9 cellular contexts compared by ENCODE assay signal in genomic region chr16:66844342-66845079, GRCh38. TPM values are rescaled to one million over a fixed set of nuclear protein-coding genes. Genes with fewer than 3 reads are reported as not detected.
A peak's percentile ranks its signal among the peaks of the same experiment; 100 is the strongest.
DNase-seq lines count a peak whose midpoint lies in the region; ATAC-seq and TF ChIP-seq lines count a peak whose summit lies in the region.
"Had no signal": no experiment of that assay in that cellular context is flagged by ENCODE, and none has a peak within 500 bp of the region (broad histone marks: within the 10 kb centered on the region; RNA-seq: fewer than 3 reads in every experiment).

Gene CA7, plus strand, starts transcription at chr16:66844414. Its CDS starts 74 bp downstream, at chr16:66844488.

- H3K27me3 Mint-ChIP-seq in stimulated activated naive B cell treated with anti-CD40 and anti-IgM and Interleukin-4, amounts not matched to agents 10 μg/mL and 1 μg/mL and 100 μg/mL, for 72 hours: peaks cover 47 to 52% of the 10 kb centered on the region in 2 donors

- 0% methylated on average over 4 of the region's 79 CpGs for WGBS in mammary epithelial cell (ENCODE audit: low coverage, missing lambda C conversion rate)

- H3K79me2 ChIP-seq in mammary epithelial cell (ENCODE audit: insufficient read depth, low read length): no peaks in the 10 kb centered on the region

- H3K27ac Mint-ChIP-seq in stimulated activated naive B cell treated with anti-CD40 and anti-IgM and Interleukin-4, amounts not matched to agents 10 μg/mL and 1 μg/mL and 100 μg/mL, for 72 hours: no peak within 1 kb of the TSS
- H3K27ac Mint-ChIP-seq: CD4-positive, CD25-positive, alpha-beta regulatory T cell had no signal

- peak within 1 kb of the TSS; percentile 88 for H3K4me2 ChIP-seq in mammary epithelial cell (ENCODE audit: insufficient read depth, low read depth, low read length)

- no peaks in the 10 kb centered on the region for H3K9me3 Mint-ChIP-seq in stimulated activated naive B cell treated with anti-CD40 and anti-IgM and Interleukin-4, amounts not matched to agents 10 μg/mL and 1 μg/mL and 100 μg/mL, for 72 hours

- peak within 1 kb of the TSS; percentile 70 to 83 for H3K4me3 Mint-ChIP-seq in stimulated activated naive B cell treated with anti-CD40 and anti-IgM and Interleukin-4, amounts not matched to agents 10 μg/mL and 1 μg/mL and 100 μg/mL, for 72 hours

- no peaks in the 10 kb centered on the region for H3K36me3 Mint-ChIP-seq in stimulated activated naive B cell treated with anti-CD40 and anti-IgM and Interleukin-4, amounts not matched to agents 10 μg/mL and 1 μg/mL and 100 μg/mL, for 72 hours
- H3K36me3 Mint-ChIP-seq: CD4-positive, CD25-positive, alpha-beta regulatory T cell had no signal

- no peak within 1 kb of the TSS for H3K9ac ChIP-seq in mammary epithelial cell (ENCODE audit: insufficient read depth, low read length)

- no peak for TF ChIP-seq CTCF in mammary epithelial cell (conservative IDR thresholded peaks at IDR 0.05 in 1 of 2, IDR thresholded peaks at IDR 0.05 in 1 of 2; ENCODE audit: extremely low read depth in 1 of 2, insufficient read depth in 1 of 2, low read depth in 1 of 2, low read length in 2 of 2)

- dilution Hi-C loops in mammary epithelial cell (cut with HindIII; ENCODE audit: low sequenced_read_pairs): no loop called here

- H2AFZ ChIP-seq in mammary epithelial cell (ENCODE audit: low read depth, low read length): peak within 1 kb of the TSS; percentile 46

- peak within 1 kb of the TSS in 2 of 3 experiments; percentile 34 to 38 for H3K4me3 ChIP-seq in mammary epithelial cell (replicated peaks in 1 of 3; ENCODE audit: insufficient read depth in 1 of 3, low read depth in 2 of 3, low read length in 3 of 3)

- peaks cover 15% of the 10 kb centered on the region for H3K27me3 ChIP-seq in mammary epithelial cell (ENCODE audit: insufficient read depth, low read length)

- H3K4me1 ChIP-seq in mammary epithelial cell (ENCODE audit: insufficient read depth, low read length): peaks cover 12% of the 10 kb centered on the region

- peaks cover 5 to 11% of the 10 kb centered on the region in 2 donors for H3K4me1 Mint-ChIP-seq in stimulated activated naive B cell treated with anti-CD40 and anti-IgM and Interleukin-4, amounts not matched to agents 10 μg/mL and 1 μg/mL and 100 μg/mL, for 72 hours

- H3K9me3 ChIP-seq in mammary epithelial cell (replicated peaks; ENCODE audit: insufficient read depth, low read length): no peaks in the 10 kb centered on the region

- no TSS peak for BruUV-seq in mammary epithelial cell (replicated peaks; lab: Mats Ljungman, UMichigan)

- H3K27ac ChIP-seq in mammary epithelial cell (ENCODE audit: insufficient read depth, low read depth, low read length): no peak within 1 kb of the TSS

- H3K36me3 ChIP-seq in mammary epithelial cell (ENCODE audit: insufficient read depth, low read length): no peaks in the 10 kb centered on the region

- DNase-seq in NCI-H2227 (lab: John Stamatoyannopoulos, UW; ENCODE audit: unreplicated experiment) (peak; percentile 4), NCI-H2227 treated with DMSO at 0.1 percent for 48 hours (lab: John Stamatoyannopoulos, UW) (no peak), mammary epithelial cell (no peak), left kidney (ENCODE audit: low read depth, low spot score) (peak; percentile 63), G401 (ENCODE audit: low spot score) (no peak), DMS114 treated with DMSO at 0.1 percent for 48 hours (lab: John Stamatoyannopoulos, UW; ENCODE audit: unreplicated experiment) (no peak)
- DNase-seq in stimulated activated naive B cell treated with anti-CD40 and anti-IgM and Interleukin-4, amounts not matched to agents 10 μg/mL and 1 μg/mL and 100 μg/mL, for 72 hours: no peak
- DNase-seq: CD4-positive, CD25-positive, alpha-beta regulatory T cell had no signal

- CTCF ChIA-PET in mammary epithelial cell (lab: Charles Lee; ENCODE audit: low non-redundant PET): interaction anchor here (1.0 kb wide), 1 partner anchor 14 kb away, joined by 3 read pairs; the partner anchor contains the start of gene NAE1

- ATAC-seq in stimulated activated naive B cell treated with anti-CD40 and anti-IgM and Interleukin-4, amounts not matched to agents 10 μg/mL and 1 μg/mL and 100 μg/mL, for 72 hours (replicated peaks): peak; percentile 43 to 60
- ATAC-seq in HG03457 (IDR thresholded peaks at IDR 0.05; ENCODE audit: unreplicated experiment): no peak

- in situ Hi-C loops in mammary epithelial cell (cut with MboI; ENCODE audit: low sequenced_read_pairs in 2 of 2) (no loop called here), G401 (cut with HindIII; ENCODE audit: low sequenced_read_pairs) (no loop called here)

- intact Hi-C loops in mammary epithelial cell (cut with micrococcal nuclease): no loop called here

- H4K20me1 ChIP-seq in mammary epithelial cell (ENCODE audit: insufficient read depth, low read length): no peaks in the 10 kb centered on the region

RNA-seq across cellular contexts. Expression of gene CA7, which starts in this region (rescaled TPM):
- not detected for total RNA-seq in mammary epithelial cell
- not detected for polyA plus RNA-seq in mammary epithelial cell
- not detected for polyA minus RNA-seq in mammary epithelial cell
- total RNA-seq in G401 (2014; rRNA removed; shearing (Covaris generic)): not detected in 2 replicates
- total RNA-seq: CD4-positive, CD25-positive, alpha-beta regulatory T cell had no signal
- polyA plus RNA-seq: CD4-positive, CD25-positive, alpha-beta regulatory T cell had no signal

Comparison
In these comparisons a context has a peak if more than half of its experiments do, and no peak if none do; other contexts are left out.
1. DNase-seq: peak in NCI-H2227 (single experiment) and left kidney (single experiment); none in NCI-H2227 treated with DMSO at 0.1 percent for 48 hours (single experiment), mammary epithelial cell (single experiment), stimulated activated naive B cell treated with anti-CD40 and anti-IgM and Interleukin-4, amounts not matched to agents 10 μg/mL and 1 μg/mL and 100 μg/mL, for 72 hours (single experiment), G401 (single experiment) and DMS114 treated with DMSO at 0.1 percent for 48 hours (single experiment).